17 cellular contexts compared by ENCODE assay signal in genomic region chr6:147621280-147621679, GRCh38.
DNase-seq lines count a peak whose midpoint lies in the region; ATAC-seq, FAIRE-seq and TF ChIP-seq lines count a peak whose summit lies in the region.
"Had no signal": no experiment of that assay in that cellular context is flagged by ENCODE, and none has a peak within 500 bp of the region (broad histone marks: within the 10 kb centered on the region; RNA-seq: fewer than 3 reads in every experiment).

No MANE protein-coding gene starts in this region.

- H3K4me1 ChIP-seq in HepG2 (ENCODE audit: insufficient read depth, low read length) (no peaks in the 10 kb centered on the region), right lobe of liver (no peaks in the 10 kb centered on the region), prostate gland (replicated peaks) (no peaks in the 10 kb centered on the region), esophagus muscularis mucosa (peaks cover 0 to 8% (median 3%) of the 10 kb centered on the region in 4 donors)
- H3K4me1 ChIP-seq: A549 had no signal

- no peak overlapping the region for H3K4me2 ChIP-seq in HepG2 (ENCODE audit: low read depth, low read length)
- H3K4me2 ChIP-seq: A549 had no signal

- FAIRE-seq in HepG2 (lab: Jason Lieb, UNC): no peak
- FAIRE-seq: A549, TTC549 had no signal

- CTCF ChIA-PET in HepG2 (lab: Yijun Ruan, JAX; ENCODE audit: low intra/inter-chr PET ratio, low total read pairs): no interaction called here

- DNase-seq in HepG2 (ENCODE audit: low spot score) (peak; percentile 13), right lobe of liver (no peak), astrocyte of the hippocampus (ENCODE audit: low read depth, low spot score) (peak; percentile 20), iris pigment epithelial cell (ENCODE audit: low read depth) (peak; percentile 71), CD1c-positive myeloid dendritic cell (ENCODE audit: extremely low spot score) (no peak), prostate gland (ENCODE audit: low spot score) (no peak), esophagus muscularis mucosa (ENCODE audit: extremely low spot score) (no peak)
- DNase-seq: activated T-cell treated with anti-CD3 and anti-CD28 coated beads, Interleukin-2, amount 50 U/mL, for 1 hour; COR-L47; hippocampal formation; NCI-H187 treated with DMSO at 0.1 percent for 48 hours; NCI-H524 treated with DMSO at 0.1 percent for 48 hours; stimulated activated naive CD4-positive, alpha-beta T cell had no signal

- POLR2A ChIA-PET in HepG2 (lab: Yijun Ruan, JAX): no interaction called here

- no peak for ATAC-seq in HepG2
- no peak for ATAC-seq in right lobe of liver
- no peak for ATAC-seq in HG02798 (IDR thresholded peaks at IDR 0.05; ENCODE audit: poor library complexity, unreplicated experiment)
- ATAC-seq: A549; activated naive CD4-positive, alpha-beta T cell treated with anti-CD3 and anti-CD28 coated beads, Interleukin-2, amount 50 U/mL, for 72 hours had no signal

- H3K27ac ChIP-seq in HepG2 (ENCODE audit: extremely low read length, insufficient read depth, low read length) (no peak overlapping the region), right lobe of liver (no peak overlapping the region), prostate gland (no peak overlapping the region), esophagus muscularis mucosa (replicated peaks in 1 of 4) (no peak overlapping the region)
- H3K27ac ChIP-seq: A549 had no signal

- H2AFZ ChIP-seq in HepG2 (ENCODE audit: low read length): no peak overlapping the region

- 5% methylated on average over 2 of the region's 2 CpGs for WGBS in HepG2 (ENCODE audit: low lambda C conversion rate)
- WGBS in right lobe of liver (ENCODE audit: insufficient coverage, low coverage, low lambda C conversion rate, missing lambda C conversion rate): 92% methylated on average over 1 of the region's 2 CpGs
- WGBS in prostate gland: 78% methylated on average over 2 of the region's 2 CpGs
- WGBS in esophagus muscularis mucosa: 47% methylated on average over 2 of the region's 2 CpGs

- no peaks in the 10 kb centered on the region for H3K79me2 ChIP-seq in HepG2 (ENCODE audit: insufficient read depth, low read length)

- intact Hi-C loops in HepG2 (cut with micrococcal nuclease; ENCODE audit: unreplicated experiment): no loop called here
- intact Hi-C loops in right lobe of liver (cut with DNase I): no loop called here
- intact Hi-C loops in prostate gland (cut with DNase I): no loop called here
- intact Hi-C loops in esophagus muscularis mucosa (cut with DNase I): no loop called here

- no peak overlapping the region for H3K4me3 ChIP-seq in HepG2 (replicated peaks in 1 of 3; ENCODE audit: insufficient read depth in 1 of 3, low read depth in 2 of 3, low read length in 3 of 3)
- H3K4me3 ChIP-seq in right lobe of liver: no peak overlapping the region
- H3K4me3 ChIP-seq in prostate gland: no peak overlapping the region
- no peak overlapping the region for H3K4me3 ChIP-seq in esophagus muscularis mucosa
- H3K4me3 ChIP-seq: A549 had no signal

- no peak for TF ChIP-seq EP300 in HepG2 (IDR thresholded peaks at IDR 0.05; ENCODE audit: low read depth in 2 of 2, low read length in 2 of 2)
- no peak for TF ChIP-seq EP300 in HepG2 (CRISPR knock-in tag; IDR thresholded peaks at IDR 0.05; ENCODE audit: borderline replicate concordance)
- no peak for TF ChIP-seq EP300 in esophagus muscularis mucosa (IDR thresholded peaks at IDR 0.05)

- no peak for TF ChIP-seq RAD21 in HepG2 (CRISPR knock-in tag; IDR thresholded peaks at IDR 0.05)

- H3K9me3 ChIP-seq in HepG2 (ENCODE audit: low read length) (no peaks in the 10 kb centered on the region), right lobe of liver (no peaks in the 10 kb centered on the region), prostate gland (no peaks in the 10 kb centered on the region), esophagus muscularis mucosa (no peaks in the 10 kb centered on the region)
- H3K9me3 ChIP-seq: A549 had no signal

- no peak for TF ChIP-seq POLR2A in HepG2 (IDR thresholded peaks at IDR 0.05; ENCODE audit: insufficient read depth in 1 of 2, low read depth in 2 of 2, low read length in 2 of 2)
- no peak for TF ChIP-seq POLR2A in right lobe of liver (IDR thresholded peaks at IDR 0.05)
- no peak for TF ChIP-seq POLR2A in prostate gland (IDR thresholded peaks at IDR 0.05)
- no peak for TF ChIP-seq POLR2A in esophagus muscularis mucosa (IDR thresholded peaks at IDR 0.05; ENCODE audit: low read depth)

- TF ChIP-seq CTCF in HepG2 (CRISPR knock-in tag; IDR thresholded peaks at IDR 0.05) (no peak), right lobe of liver (IDR thresholded peaks at IDR 0.05) (no peak), prostate gland (IDR thresholded peaks at IDR 0.05) (no peak), esophagus muscularis mucosa (IDR thresholded peaks at IDR 0.05) (no peak)

- in situ Hi-C loops in HepG2 (cut with HindIII; ENCODE audit: extremely low pct_ligation_motif_present, low pct_unique_long_range_greater_than_20kb): no loop called here

- no peaks in the 10 kb centered on the region; the same call in 1 of the 2 replicates for H4K20me1 ChIP-seq in HepG2 (ENCODE audit: insufficient read depth, low read length)

- H3K36me3 ChIP-seq in HepG2 (replicated peaks in 1 of 2; ENCODE audit: control insufficient read depth in 1 of 2, insufficient read depth in 2 of 2, low read length in 2 of 2) (no peaks in the 10 kb centered on the region), right lobe of liver (no peaks in the 10 kb centered on the region), prostate gland (no peaks in the 10 kb centered on the region), esophagus muscularis mucosa (no peaks in the 10 kb centered on the region)

- no TSS peak for BruUV-seq in HepG2 (replicated peaks; lab: Mats Ljungman, UMichigan)

- H3K9ac ChIP-seq in HepG2 (ENCODE audit: insufficient read depth, low read depth, low read length): no peak overlapping the region

- H3K27me3 ChIP-seq in HepG2 (ENCODE audit: control insufficient read depth in 1 of 2, insufficient read depth in 2 of 2, low read length in 2 of 2) (peaks cover 0 to 9% of the 10 kb centered on the region in 2 experiments; a peak in 2 of 5 replicates), right lobe of liver (no peaks in the 10 kb centered on the region), prostate gland (replicated peaks; ENCODE audit: insufficient read depth) (no peaks in the 10 kb centered on the region), esophagus muscularis mucosa (no peaks in the 10 kb centered on the region)

TF ChIP-seq in HepG2, 621 proteins besides CTCF, POLR2A, EP300 and RAD21:
- TF ChIP-seq CC2D1A (CRISPR knock-in tag; IDR thresholded peaks at IDR 0.05) (no peak), SRSF9 (IDR thresholded peaks at IDR 0.05; ENCODE audit: borderline replicate concordance, insufficient read depth, low read depth, low read length, poor library complexity, severe bottlenecking) (no peak), FOSL2 (CRISPR knock-in tag; IDR thresholded peaks at IDR 0.05) (peak; percentile 27; the same call in 1 of the 2 replicates), MXD4 (CRISPR knock-in tag; IDR thresholded peaks at IDR 0.05) (no peak), MIER2 (CRISPR knock-in tag; IDR thresholded peaks at IDR 0.05) (no peak)
TF ChIP-seq in HepG2: peak in this region for 1.

Comparison
In these comparisons a context has a peak if more than half of its experiments do, and no peak if none do; other contexts are left out.
1. DNase-seq: peak in HepG2 (single experiment), astrocyte of the hippocampus (single experiment) and iris pigment epithelial cell (single experiment); none in right lobe of liver (0 of 3), CD1c-positive myeloid dendritic cell (single experiment), prostate gland (single experiment) and esophagus muscularis mucosa (single experiment).